ENCODE assay signal across 1 cellular context in genomic region chr19:16814526-16815100, GRCh38.
TF ChIP-seq lines count a peak whose summit lies in the region.

No MANE protein-coding gene starts in this region.

TF ChIP-seq in HEK293, 187 proteins besides CTCF, POLR2A, EP300 and RAD21 (continued from another document):
- TF ChIP-seq ZNF280D (tag by site-specific recombination; IDR thresholded peaks at IDR 0.05) = peak; percentile 62; the same call in 1 of the 2 replicates
- TF ChIP-seq ZSCAN16 (tag by site-specific recombination; IDR thresholded peaks at IDR 0.05) = no peak
- TF ChIP-seq ZNF169 (tag by site-specific recombination; IDR thresholded peaks at IDR 0.05) = no peak
- TF ChIP-seq AEBP2 (tag by site-specific recombination; IDR thresholded peaks at IDR 0.05; ENCODE audit: borderline replicate concordance) = no peak
- no peak for TF ChIP-seq ZEB2 (tag by site-specific recombination; IDR thresholded peaks at IDR 0.05)
- no peak for TF ChIP-seq ZNF837 (tag by site-specific recombination; IDR thresholded peaks at IDR 0.05)
- no peak for TF ChIP-seq ZNF366 (tag by site-specific recombination; conservative IDR thresholded peaks at IDR 0.05)
- no peak for TF ChIP-seq ZSCAN30 (tag by site-specific recombination; IDR thresholded peaks at IDR 0.05)
- no peak for TF ChIP-seq KLF17 (tag by site-specific recombination; IDR thresholded peaks at IDR 0.05)
- peak; percentile 95; the same call in 1 of the 2 replicates for TF ChIP-seq TRIM28 (IDR thresholded peaks at IDR 0.05; ENCODE audit: borderline replicate concordance, low read length)
- TF ChIP-seq ZNF175 (tag by site-specific recombination; IDR thresholded peaks at IDR 0.05) = no peak
- no peak for TF ChIP-seq ZBTB44 (tag by site-specific recombination; IDR thresholded peaks at IDR 0.05)
- TF ChIP-seq ZNF510 (tag by site-specific recombination; IDR thresholded peaks at IDR 0.05; ENCODE audit: insufficient replicate concordance) = peak; percentile 20
- no peak for TF ChIP-seq ZNF341 (tag by site-specific recombination; IDR thresholded peaks at IDR 0.05; ENCODE audit: low read depth)
